22 cellular contexts compared by ENCODE assay signal in genomic region chr5:117235814-117236213, GRCh38.
A peak's percentile ranks its signal among the peaks of the same experiment; 100 is the strongest.
DNase-seq lines count a peak whose midpoint lies in the region; ATAC-seq, FAIRE-seq and TF ChIP-seq lines count a peak whose summit lies in the region.
"Had no signal": no experiment of that assay in that cellular context is flagged by ENCODE, and none has a peak within 500 bp of the region (broad histone marks: within the 10 kb centered on the region; RNA-seq: fewer than 3 reads in every experiment).

No MANE protein-coding gene starts in this region.

- TF ChIP-seq CTCF in heart right ventricle (IDR thresholded peaks at IDR 0.05) (no peak), right atrium auricular region (IDR thresholded peaks at IDR 0.05) (no peak), fibroblast of pulmonary artery (IDR thresholded peaks at IDR 0.05; ENCODE audit: low read length, missing control alignments) (no peak), progenitor cell of endocrine pancreas (IDR thresholded peaks at IDR 0.05; ENCODE audit: unreplicated experiment) (no peak)

- H3K27me3 Mint-ChIP-seq in progenitor cell of endocrine pancreas = no peaks in the 10 kb centered on the region
- H3K27me3 Mint-ChIP-seq: B cell; CD4-positive, CD25-positive, alpha-beta regulatory T cell had no signal

- H3K4me3 Mint-ChIP-seq in progenitor cell of endocrine pancreas (ENCODE audit: low read depth) = no peak overlapping the region
- H3K4me3 Mint-ChIP-seq: B cell; CD4-positive, CD25-positive, alpha-beta regulatory T cell; CD8-positive, alpha-beta T cell had no signal

- H3K36me3 Mint-ChIP-seq in progenitor cell of endocrine pancreas (ENCODE audit: insufficient read depth) = peaks cover 3% of the 10 kb centered on the region
- H3K36me3 Mint-ChIP-seq: CD4-positive, CD25-positive, alpha-beta regulatory T cell; CD8-positive, alpha-beta T cell had no signal

- peak overlapping the region; percentile 46 for H3K27ac Mint-ChIP-seq in progenitor cell of endocrine pancreas
- H3K27ac Mint-ChIP-seq: B cell; CD4-positive, CD25-positive, alpha-beta regulatory T cell; CD8-positive, alpha-beta T cell had no signal

- WGBS in heart right ventricle, 2 donors = 56 to 60% methylated on average over 5 of the region's 5 CpGs

- FAIRE-seq in frontal cortex (lab: Jason Lieb, UNC) = no peak
- FAIRE-seq: A204.1, G401.6, GM12892, H1 had no signal

- H3K9me3 ChIP-seq in heart right ventricle (no peaks in the 10 kb centered on the region), right atrium auricular region (no peaks in the 10 kb centered on the region)
- H3K9me3 ChIP-seq: BLaER1, Caco-2 had no signal

- H3K4me1 Mint-ChIP-seq in progenitor cell of endocrine pancreas (ENCODE audit: low read depth) = peaks cover 13% of the 10 kb centered on the region
- H3K4me1 Mint-ChIP-seq: B cell; CD4-positive, CD25-positive, alpha-beta regulatory T cell had no signal

- peak in 1 of 2 donors; percentile 10 for DNase-seq in heart right ventricle
- no peak for DNase-seq in right atrium auricular region (ENCODE audit: low spot score)
- DNase-seq in fibroblast of pulmonary artery (ENCODE audit: low read depth) = peak; percentile 1
- DNase-seq in progenitor cell of endocrine pancreas (ENCODE audit: low spot score, unreplicated experiment) = no peak
- DNase-seq in frontal cortex (ENCODE audit: low spot score in 2 of 2) = no peak
- DNase-seq in NOMO-1 treated with dmso at 0.1 percent for 144 hours (lab: John Stamatoyannopoulos, UW; ENCODE audit: unreplicated experiment) = no peak
- DNase-seq in NCI-H526 treated with DMSO at 0.1 percent for 48 hours (lab: John Stamatoyannopoulos, UW) = no peak
- DNase-seq: Caco-2; CD4-positive, CD25-positive, alpha-beta regulatory T cell; CD8-positive, alpha-beta T cell; DMS153; DND-41; H7; HCEC 1CT had no signal

- H3K36me3 ChIP-seq in heart right ventricle (no peaks in the 10 kb centered on the region), right atrium auricular region (no peaks in the 10 kb centered on the region)
- H3K36me3 ChIP-seq: BLaER1 had no signal

- H3K27ac ChIP-seq in heart right ventricle (peak overlapping the region in 3 of 10 donors; percentile 17 to 71 (median 23)), right atrium auricular region (no peak overlapping the region)
- H3K27ac ChIP-seq: 22Rv1, BLaER1, C4-2B had no signal

- ATAC-seq in heart right ventricle = peak in 6 of 8 donors; percentile 51 to 86 (median 62)
- ATAC-seq: CD8-positive, alpha-beta T cell had no signal

- H3K9me3 Mint-ChIP-seq in progenitor cell of endocrine pancreas (ENCODE audit: low read depth) = peaks cover 7% of the 10 kb centered on the region

- intact Hi-C loops in heart right ventricle (cut with DNase I) = loop anchor here in 1 of 10 donors (10.0 kb wide), 1 partner anchor 101 kb away; no protein-coding TSS in a partner anchor

- H3K4me1 ChIP-seq in heart right ventricle (peaks cover 0 to 4% (median 0%) of the 10 kb centered on the region in 9 donors), right atrium auricular region (no peaks in the 10 kb centered on the region)
- H3K4me1 ChIP-seq: BLaER1 had no signal

- H3K4me3 ChIP-seq in heart right ventricle (no peak overlapping the region), right atrium auricular region (no peak overlapping the region), fibroblast of pulmonary artery (replicated peaks; ENCODE audit: low read depth, low read length) (no peak overlapping the region)
- H3K4me3 ChIP-seq: BLaER1 had no signal

- H3K27me3 ChIP-seq in heart right ventricle = no peaks in the 10 kb centered on the region
- H3K27me3 ChIP-seq in right atrium auricular region = no peaks in the 10 kb centered on the region
- H3K27me3 ChIP-seq: BLaER1 had no signal
